24 cellular contexts compared by ENCODE assay signal in the genomic region with DNA sequence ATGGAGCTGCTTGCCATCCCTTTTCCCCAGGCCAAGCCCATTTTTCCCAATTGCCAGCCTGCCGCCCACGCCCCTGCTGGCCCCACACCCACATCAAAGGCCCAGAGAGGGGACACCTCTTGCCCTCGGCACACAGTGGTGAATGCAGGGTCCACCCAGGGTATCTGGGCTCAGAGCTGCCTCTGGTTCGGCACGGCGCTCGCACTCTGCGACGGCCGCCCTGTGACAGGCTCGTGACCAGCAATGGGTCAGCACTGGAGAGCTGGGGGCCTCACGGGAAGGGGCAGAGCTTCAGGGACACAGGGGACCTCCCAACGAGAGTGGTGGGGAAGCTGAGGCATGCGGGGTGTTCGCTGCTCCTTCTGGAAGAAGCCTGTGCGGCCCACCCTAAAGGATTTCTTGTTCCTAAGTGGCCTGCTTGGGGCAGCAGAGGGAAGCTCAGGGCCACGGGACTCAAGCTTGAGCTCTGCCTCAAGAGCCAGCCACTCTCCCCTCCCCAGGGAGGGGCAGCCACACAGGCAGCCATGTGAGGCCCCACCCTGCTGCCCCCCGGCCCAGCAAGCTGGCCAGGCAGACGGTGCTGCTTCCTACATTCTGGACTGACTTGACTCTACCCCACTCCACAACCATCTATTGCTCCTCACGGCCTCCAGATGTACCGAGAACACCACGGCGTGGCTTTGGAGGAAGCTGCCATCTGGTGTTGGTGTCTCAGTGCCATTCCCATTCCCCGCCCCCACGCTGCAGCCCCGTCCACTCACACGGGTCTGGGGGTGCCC.
"Had no signal": no experiment of that assay in that cellular context is flagged by ENCODE, and none has a peak within 500 bp of the region (broad histone marks: within the 10 kb centered on the region; RNA-seq: fewer than 3 reads in every experiment).

No MANE protein-coding gene starts in this region.

- H3K4me1 Mint-ChIP-seq: activated CD4-positive, alpha-beta memory T cell treated with anti-CD3 and anti-CD28 coated beads, Interleukin-2, amount 10 ng/mL, durations not matched to agents 7 days and 5 days; activated naive CD4-positive, alpha-beta T cell treated with anti-CD3 and anti-CD28 coated beads, Interleukin-2, amount 10 ng/mL, durations not matched to agents 7 days and 5 days; activated naive CD8-positive, alpha-beta T cell treated with anti-CD3 and anti-CD28 coated beads for 36 hours had no signal

- H3K27me3 Mint-ChIP-seq: activated CD4-positive, alpha-beta memory T cell treated with anti-CD3 and anti-CD28 coated beads, Interleukin-2, amount 10 ng/mL, durations not matched to agents 7 days and 5 days; activated naive CD8-positive, alpha-beta T cell treated with anti-CD3 and anti-CD28 coated beads for 36 hours had no signal

- DNase-seq: activated CD4-positive, alpha-beta memory T cell treated with anti-CD3 and anti-CD28 coated beads, Interleukin-2, amount 10 ng/mL, durations not matched to agents 7 days and 5 days; activated CD4-positive, alpha-beta T cell treated with anti-CD3 and anti-CD28 coated beads, Interleukin-2, amount 50 U/mL, for 1 hour; activated CD4-positive, CD25-positive, alpha-beta regulatory T cell; activated gamma-delta T cell treated with Interleukin-2 at 50 U/mL for 16 hours; activated naive CD4-positive, alpha-beta T cell treated with anti-CD3 and anti-CD28 coated beads, Interleukin-2, amount 10 ng/mL, durations not matched to agents 7 days and 5 days; activated naive CD8-positive, alpha-beta T cell treated with anti-CD3 and anti-CD28 coated beads for 36 hours; activated T-cell treated with anti-CD3 and anti-CD28 coated beads, Interleukin-2, amount 50 U/mL, for 72 hours; brain microvascular endothelial cell; cerebellar nuclear complex; Karpas-422; MM.1S; NCI-H1105 treated with DMSO at 0.1 percent for 48 hours; NCI-H1436 treated with DMSO at 0.1 percent for 48 hours; NCI-H187 treated with DMSO at 0.1 percent for 48 hours; NCI-H2081 treated with DMSO at 0.1 percent for 48 hours; NCI-H226; PC-3; SJCRH30; SK-N-SH; T-helper 1 cell had no signal

- H3K4me1 ChIP-seq: SJCRH30 had no signal

- H3K4me2 ChIP-seq: SK-N-SH had no signal

- H3K9me3 ChIP-seq: SJCRH30, SK-N-SH had no signal

- H3K27me3 ChIP-seq: cardiac muscle cell had no signal

- H3K36me3 ChIP-seq: brain microvascular endothelial cell, cardiac muscle cell, SJCRH30 had no signal

- H3K4me3 Mint-ChIP-seq: activated CD4-positive, alpha-beta memory T cell treated with anti-CD3 and anti-CD28 coated beads, Interleukin-2, amount 10 ng/mL, durations not matched to agents 7 days and 5 days; activated naive CD4-positive, alpha-beta T cell treated with anti-CD3 and anti-CD28 coated beads, Interleukin-2, amount 10 ng/mL, durations not matched to agents 7 days and 5 days; activated naive CD8-positive, alpha-beta T cell treated with anti-CD3 and anti-CD28 coated beads for 36 hours; activated T-cell treated with anti-CD3 and anti-CD28 coated beads, Interleukin-2, amount 50 U/mL, for 72 hours had no signal

- H3K27ac Mint-ChIP-seq: activated CD4-positive, alpha-beta memory T cell treated with anti-CD3 and anti-CD28 coated beads, Interleukin-2, amount 10 ng/mL, durations not matched to agents 7 days and 5 days; activated naive CD4-positive, alpha-beta T cell treated with anti-CD3 and anti-CD28 coated beads, Interleukin-2, amount 10 ng/mL, durations not matched to agents 7 days and 5 days; activated naive CD8-positive, alpha-beta T cell treated with anti-CD3 and anti-CD28 coated beads for 36 hours; activated T-cell treated with anti-CD3 and anti-CD28 coated beads, Interleukin-2, amount 50 U/mL, for 72 hours; activated T-helper 2 cell treated with anti-CD3 and anti-CD28 coated beads, Interferon-gamma antibody, Interleukin-2, Interleukin-4, amounts not matched to agents 10 μg/mL and 5 μg/mL and 100 μg/mL, durations not matched to agents 14 hours and 24 hours and 36 hours had no signal

- H3K9me3 Mint-ChIP-seq: activated CD4-positive, alpha-beta memory T cell treated with anti-CD3 and anti-CD28 coated beads, Interleukin-2, amount 10 ng/mL, durations not matched to agents 7 days and 5 days; activated naive CD4-positive, alpha-beta T cell treated with anti-CD3 and anti-CD28 coated beads, Interleukin-2, amount 10 ng/mL, durations not matched to agents 7 days and 5 days; activated naive CD8-positive, alpha-beta T cell treated with anti-CD3 and anti-CD28 coated beads for 36 hours; activated T-cell treated with anti-CD3 and anti-CD28 coated beads, Interleukin-2, amount 50 U/mL, for 72 hours; activated T-helper 2 cell treated with anti-CD3 and anti-CD28 coated beads, Interferon-gamma antibody, Interleukin-2, Interleukin-4, amounts not matched to agents 10 μg/mL and 5 μg/mL and 100 μg/mL, durations not matched to agents 14 hours and 24 hours and 36 hours had no signal

- H3K27ac ChIP-seq: brain microvascular endothelial cell, cardiac muscle cell, SJCRH30, VCaP had no signal

- H3K4me3 ChIP-seq: cardiac muscle cell, K562, SJCRH30 had no signal

- H3K36me3 Mint-ChIP-seq: activated naive CD4-positive, alpha-beta T cell treated with anti-CD3 and anti-CD28 coated beads, Interleukin-2, amount 10 ng/mL, durations not matched to agents 7 days and 5 days; activated naive CD8-positive, alpha-beta T cell treated with anti-CD3 and anti-CD28 coated beads for 36 hours had no signal
